ENCODE assay signal across 9 cellular contexts in genomic region chr7:136114966-136115762, GRCh38.
DNase-seq lines count a peak whose midpoint lies in the region; ATAC-seq, FAIRE-seq and TF ChIP-seq lines count a peak whose summit lies in the region.
"Had no signal": no experiment of that assay in that cellular context is flagged by ENCODE, and none has a peak within 500 bp of the region (broad histone marks: within the 10 kb centered on the region; RNA-seq: fewer than 3 reads in every experiment).

No MANE protein-coding gene starts in this region.

- H3K4me2 ChIP-seq in K562 (ENCODE audit: insufficient read depth, low read length): peak overlapping the region; percentile 41

- peak; percentile 13 for DNase-seq in GM06990 (ENCODE audit: extremely low read depth, insufficient read length)
- DNase-seq in SKM-1 (lab: John Stamatoyannopoulos, UW; ENCODE audit: unreplicated experiment): peak; percentile 7
- peak; percentile 77 to 90 (median 82) for DNase-seq in K562 (ENCODE audit: extremely low read depth in 1 of 4, low spot score in 3 of 4)
- DNase-seq in kidney: peak; percentile 65
- DNase-seq in stimulated activated CD8-positive, alpha-beta memory T cell treated with anti-CD3 and anti-CD28 coated beads, Interleukin-12 subunit alpha, Interleukin-12 subunit beta, amount 100 ng/mL, for 24 hours (ENCODE audit: extremely low read depth): peak; percentile 10
- DNase-seq in NCI-H345 treated with DMSO at 0.1 percent for 48 hours (lab: John Stamatoyannopoulos, UW; ENCODE audit: unreplicated experiment): no peak

- BruUV-seq in K562 (replicated peaks; lab: Mats Ljungman, UMichigan): no TSS peak

- TF ChIP-seq EP300 in K562 (IDR thresholded peaks at IDR 0.05; ENCODE audit: low read length): peak; percentile 47

- H3K9ac ChIP-seq in K562 (ENCODE audit: insufficient read depth in 1 of 2, low read depth in 2 of 2, low read length in 2 of 2) (peak overlapping the region in 1 of 2 experiments; percentile 39; a peak in 1 of 4 replicates), kidney (ENCODE audit: low read length in 2 of 2) (no peak overlapping the region)

- in situ Hi-C loops in K562 (cut with MboI): no loop called here

- peaks cover 0 to 25% of the 10 kb centered on the region in 2 experiments; a peak in 3 of 5 replicates for H3K4me1 ChIP-seq in K562 (replicated peaks in 1 of 2; ENCODE audit: control insufficient read depth in 2 of 2, insufficient read depth in 2 of 2, low read length in 2 of 2)
- H3K4me1 ChIP-seq in kidney (ENCODE audit: control insufficient read depth in 1 of 2, insufficient read depth in 1 of 2, low read depth in 1 of 2, low read length in 2 of 2): no peaks in the 10 kb centered on the region

- POLR2A ChIA-PET in K562 (lab: Yijun Ruan, JAX): interaction anchor here (0.6 to 3.5 kb wide), 6 partner anchors 12 to 252 kb away, joined by 3 to 18 read pairs (median 3); no protein-coding TSS in a partner anchor

- H3K27ac ChIP-seq in K562 (ENCODE audit: extremely low read depth, low read depth, low read length): no peak overlapping the region
- no peak overlapping the region for H3K27ac ChIP-seq in kidney (ENCODE audit: low read depth in 2 of 2, low read length in 2 of 2)

- H3K9me3 ChIP-seq in K562 (replicated peaks; ENCODE audit: control insufficient read depth, insufficient read depth, low read depth, low read length): no peaks in the 10 kb centered on the region
- no peaks in the 10 kb centered on the region for H3K9me3 ChIP-seq in kidney (ENCODE audit: control insufficient read depth in 1 of 2, low read length in 2 of 2)

- H4K20me1 ChIP-seq in K562 (replicated peaks; ENCODE audit: control insufficient read depth, insufficient read depth, low read length): no peaks in the 10 kb centered on the region

- CTCF ChIA-PET in K562 (lab: Yijun Ruan, JAX; ENCODE audit: low intra/inter-chr PET ratio): interaction anchor here (1.7 kb wide), 1 partner anchor 572 kb away, joined by 4 read pairs; no protein-coding TSS in a partner anchor

- H3K27me3 ChIP-seq in GM06990 (replicated peaks; ENCODE audit: control insufficient read depth, insufficient read depth, low read length) (no peaks in the 10 kb centered on the region), K562 (ENCODE audit: control insufficient read depth in 2 of 2, insufficient read depth in 2 of 2, low read length in 2 of 2) (no peaks in the 10 kb centered on the region)

- H3K4me3 ChIP-seq in GM06990 (replicated peaks; ENCODE audit: low read depth, low read length): no peak overlapping the region
- H3K4me3 ChIP-seq in K562: no peak overlapping the region
- no peak overlapping the region for H3K4me3 ChIP-seq in kidney (ENCODE audit: low read length in 2 of 2)

- TF ChIP-seq CTCF in GM06990 (IDR thresholded peaks at IDR 0.05; ENCODE audit: insufficient read depth, low read length, poor library complexity, severe bottlenecking) (peak; percentile 91), K562 (IDR thresholded peaks at IDR 0.05 in 2 of 3, conservative IDR thresholded peaks at IDR 0.05 in 1 of 3; ENCODE audit: insufficient read depth in 2 of 3, low read depth in 1 of 3, low read length in 3 of 3) (peak; percentile 89 to 95 (median 93)), kidney (IDR thresholded peaks at IDR 0.05; ENCODE audit: borderline replicate concordance, extremely low read depth, insufficient read depth) (peak; percentile 77)

- TF ChIP-seq POLR2A in K562 (conservative IDR thresholded peaks at IDR 0.05): no peak

- peak overlapping the region; percentile 72 for H2AFZ ChIP-seq in K562 (ENCODE audit: low read depth, low read length)

- WGBS in K562 (ENCODE audit: insufficient coverage, low coverage, missing lambda C conversion rate): 17% methylated on average over 21 of the region's 21 CpGs

- peaks cover 3% of the 10 kb centered on the region for H3K9me1 ChIP-seq in K562 (ENCODE audit: control insufficient read depth, insufficient read depth, low read length)

- TF ChIP-seq RAD21 in K562 (CRISPR knock-in tag; conservative IDR thresholded peaks at IDR 0.05 in 1 of 2, IDR thresholded peaks at IDR 0.05 in 1 of 2): peak; percentile 71 to 83

- intact Hi-C loops in K562 (cut with micrococcal nuclease): loop anchor here (5.0 to 10.0 kb wide), 4 partner anchors 290 to 1480 kb away; no protein-coding TSS in a partner anchor
- intact Hi-C loops in kidney (cut with DNase I): no loop called here

- H3K36me3 ChIP-seq in GM06990 (ENCODE audit: control insufficient read depth, insufficient read depth, low read length) (no peaks in the 10 kb centered on the region), K562 (ENCODE audit: control insufficient read depth, insufficient read depth, low read length) (peaks cover 1% of the 10 kb centered on the region; the same call in 1 of the 3 replicates), kidney (ENCODE audit: control insufficient read depth in 1 of 2, insufficient read depth in 2 of 2, low read length in 2 of 2) (no peaks in the 10 kb centered on the region)

- ATAC-seq in GM21390 (IDR thresholded peaks at IDR 0.05; ENCODE audit: unreplicated experiment) (peak; percentile 99), HG03521 (IDR thresholded peaks at IDR 0.05; ENCODE audit: unreplicated experiment) (peak; percentile 98), K562 (peak; percentile 99)

- FAIRE-seq in K562 (lab: Jason Lieb, UNC) (peak; percentile 88), kidney (lab: Jason Lieb, UNC) (no peak)
- FAIRE-seq: colon had no signal

- peaks cover 35% of the 10 kb centered on the region; the same call in 2 of the 3 replicates for H3K79me2 ChIP-seq in K562 (ENCODE audit: control insufficient read depth, insufficient read depth, low read length)

TF ChIP-seq in K562, 482 proteins besides CTCF, POLR2A, EP300 and RAD21 (continues in another document):
- TF ChIP-seq SRSF9 (IDR thresholded peaks at IDR 0.05; ENCODE audit: borderline replicate concordance, low read depth, low read length) (no peak), CHAMP1 (IDR thresholded peaks at IDR 0.05) (0 out of 2 replicates have a peak, but pooled peaks have one; percentile 69), TRIM28 (IDR thresholded peaks at IDR 0.05) (no peak; the same call in 1 of the 2 replicates), HNRNPUL1 (IDR thresholded peaks at IDR 0.05; ENCODE audit: low read length) (no peak), CHCHD3 (CRISPR knock-in tag; IDR thresholded peaks at IDR 0.05) (no peak), RBBP5 (IDR thresholded peaks at IDR 0.05; ENCODE audit: borderline replicate concordance, insufficient read depth, low read length, poor library complexity, severe bottlenecking) (no peak), OTX1 (CRISPR knock-in tag; IDR thresholded peaks at IDR 0.05) (0 out of 2 replicates have a peak, but pooled peaks have one; percentile 24), ZNF311 (CRISPR knock-in tag; IDR thresholded peaks at IDR 0.05) (no peak), TAF1 (IDR thresholded peaks at IDR 0.05; ENCODE audit: control insufficient read depth, extremely low read depth, insufficient read depth, low read length, severe bottlenecking) (no peak), CBX3 (IDR thresholded peaks at IDR 0.05; ENCODE audit: borderline replicate concordance in 1 of 2, low read length in 2 of 2) (peak in 1 of 2 experiments; percentile 94; a peak in 2 of 3 replicates), MYNN (IDR thresholded peaks at IDR 0.05) (0 out of 2 replicates have a peak, but pooled peaks have one; percentile 56), MYNN (CRISPR knock-in tag; IDR thresholded peaks at IDR 0.05) (no peak), ZBTB7A (IDR thresholded peaks at IDR 0.05; ENCODE audit: borderline replicate concordance, control insufficient read depth, low read depth, low read length) (no peak), DPF2 (IDR thresholded peaks at IDR 0.05) (0 out of 2 replicates have a peak, but pooled peaks have one; percentile 40), POU5F1 (IDR thresholded peaks at IDR 0.05; ENCODE audit: borderline replicate concordance, low read depth, low read length, partially characterized antibody) (no peak), JUND (IDR thresholded peaks at IDR 0.05; ENCODE audit: borderline replicate concordance, low read depth, low read length) (peak; percentile 56), JUND (tag; IDR thresholded peaks at IDR 0.05; ENCODE audit: borderline replicate concordance, low read depth, low read length) (no peak; the same call in 2 of the 3 replicates), THAP7 (CRISPR knock-in tag; IDR thresholded peaks at IDR 0.05) (no peak), GTF2F1 (IDR thresholded peaks at IDR 0.05; ENCODE audit: low read depth, low read length) (no peak), ZNF778 (CRISPR knock-in tag; IDR thresholded peaks at IDR 0.05) (no peak), CBX1 (IDR thresholded peaks at IDR 0.05; ENCODE audit: low read depth) (peak; percentile 61), ZNF444 (CRISPR knock-in tag; IDR thresholded peaks at IDR 0.05) (no peak), ZNF224 (CRISPR knock-in tag; IDR thresholded peaks at IDR 0.05) (no peak), FIP1L1 (IDR thresholded peaks at IDR 0.05; ENCODE audit: low read depth, low read length, poor library complexity, severe bottlenecking) (no peak), SOX6 (IDR thresholded peaks at IDR 0.05) (0 out of 2 replicates have a peak, but pooled peaks have one; percentile 14)
